In genomic region chr14:69137456-69138188, GRCh38 we compare ENCODE assay signal across 13 cellular contexts. TPM values are rescaled to one million over a fixed set of nuclear protein-coding genes. Genes with fewer than 3 reads are reported as not detected.
DNase-seq lines count a peak whose midpoint lies in the region; ATAC-seq, FAIRE-seq and TF ChIP-seq lines count a peak whose summit lies in the region.
"Had no signal": no experiment of that assay in that cellular context is flagged by ENCODE, and none has a peak within 500 bp of the region (broad histone marks: within the 10 kb centered on the region; RNA-seq: fewer than 3 reads in every experiment).

No MANE protein-coding gene starts in this region.

- H3K27ac ChIP-seq in SK-N-SH (ENCODE audit: low read depth in 2 of 2, low read length in 1 of 2) (peak overlapping the region in 1 of 2 experiments; percentile 59; a peak in 2 of 4 replicates), esophagus (ENCODE audit: low read depth in 2 of 2, low read length in 1 of 2) (peak overlapping the region; percentile 68 to 75)

- no peak for TF ChIP-seq RAD21 in SK-N-SH (IDR thresholded peaks at IDR 0.05; ENCODE audit: low read length)

- no peak overlapping the region; the same call in 1 of the 2 replicates for H3K4me2 ChIP-seq in SK-N-SH

- H3K4me3 ChIP-seq in SK-N-SH (ENCODE audit: low read depth in 2 of 2, low read length in 1 of 2) (no peak overlapping the region), esophagus (ENCODE audit: low read depth in 1 of 2, low read length in 2 of 2) (no peak overlapping the region)

- 74% methylated on average over 2 of the region's 2 CpGs for WGBS in SK-N-SH (ENCODE audit: low lambda C conversion rate)
- 56 to 61% methylated on average over 2 of the region's 2 CpGs for WGBS in esophagus, 2 donors

- ATAC-seq in SK-N-SH treated with all-trans-retinoic acid at 6 μM for 48 hours (peak; percentile 54), omental fat pad (ENCODE audit: low FRiP score) (peak; percentile 63), HG03280 (IDR thresholded peaks at IDR 0.05; ENCODE audit: unreplicated experiment) (no peak), GM18870 (IDR thresholded peaks at IDR 0.05; ENCODE audit: unreplicated experiment) (no peak)

- TF ChIP-seq EP300 in SK-N-SH (IDR thresholded peaks at IDR 0.05; ENCODE audit: borderline replicate concordance in 1 of 2, low read depth in 1 of 2, low read length in 1 of 2), result no peak

- no peak overlapping the region for H2AFZ ChIP-seq in SK-N-SH (ENCODE audit: low read depth)

- H3K9ac ChIP-seq in SK-N-SH, result no peak overlapping the region

- no peak for TF ChIP-seq CTCF in SK-N-SH (IDR thresholded peaks at IDR 0.05)
- TF ChIP-seq CTCF in omental fat pad (IDR thresholded peaks at IDR 0.05), result no peak

- H3K79me2 ChIP-seq in SK-N-SH (ENCODE audit: insufficient read depth), result peaks cover 84% of the 10 kb centered on the region

- no peaks in the 10 kb centered on the region for H3K9me2 ChIP-seq in SK-N-SH

- POLR2A ChIA-PET in SK-N-SH (lab: Yijun Ruan, JAX), result no interaction called here

- H4K20me1 ChIP-seq in SK-N-SH (ENCODE audit: insufficient read depth), result peaks cover 27% of the 10 kb centered on the region

- FAIRE-seq in HTR-8/SVneo (lab: Jason Lieb, UNC), result peak; percentile 16

- no peaks in the 10 kb centered on the region for H3K9me3 ChIP-seq in SK-N-SH
- no peaks in the 10 kb centered on the region for H3K9me3 ChIP-seq in esophagus (ENCODE audit: control insufficient read depth in 2 of 2, insufficient read depth in 1 of 2, low read depth in 1 of 2, low read length in 1 of 2)

- no peak for DNase-seq in SK-N-SH
- DNase-seq in HTR-8/SVneo (ENCODE audit: insufficient read length, low spot score), result no peak
- no peak for DNase-seq in omental fat pad (ENCODE audit: low spot score)
- no peak for DNase-seq in NCI-H2081 (lab: John Stamatoyannopoulos, UW)
- DNase-seq: 8988T, DMS79 treated with DMSO at 0.1 percent for 48 hours, NCI-H82, substantia nigra, T-helper 1 cell had no signal

- H3K4me1 ChIP-seq in SK-N-SH (ENCODE audit: control insufficient read depth in 1 of 2, insufficient read depth in 2 of 2, low read depth in 1 of 2, low read length in 1 of 2) (peaks cover 16 to 28% of the 10 kb centered on the region in 2 experiments; a peak in 3 of 4 replicates), esophagus (ENCODE audit: control insufficient read depth in 2 of 2, insufficient read depth in 2 of 2, low read length in 1 of 2) (peaks cover 2 to 5% of the 10 kb centered on the region in 2 donors)

- H3K27me3 ChIP-seq in SK-N-SH (ENCODE audit: insufficient read depth) (no peaks in the 10 kb centered on the region), esophagus (ENCODE audit: control insufficient read depth in 1 of 2, insufficient read depth in 2 of 2, low read length in 2 of 2) (no peaks in the 10 kb centered on the region)

- CTCF ChIA-PET in SK-N-SH (lab: Yijun Ruan, JAX), result interaction anchor here (10.6 kb wide), 1 partner anchor 14 kb away, joined by 66 read pairs; the partner anchor contains the start of gene DCAF5

- H3K36me3 ChIP-seq in SK-N-SH (replicated peaks in 1 of 2; ENCODE audit: control insufficient read depth in 1 of 2, insufficient read depth in 2 of 2, low read length in 1 of 2) (peaks cover 2 to 5% of the 10 kb centered on the region in 2 experiments), esophagus (ENCODE audit: control insufficient read depth in 2 of 2, insufficient read depth in 2 of 2, low read length in 1 of 2) (no peaks in the 10 kb centered on the region)

- peaks cover 26% of the 10 kb centered on the region for H3F3A ChIP-seq in SK-N-SH (replicated peaks; ENCODE audit: insufficient read depth)

TF ChIP-seq in SK-N-SH treated with all-trans-retinoic acid at 6 μM for 48 hours, 23 proteins besides CTCF, POLR2A, EP300 and RAD21:
- TF ChIP-seq PPARA (CRISPR knock-in tag; IDR thresholded peaks at IDR 0.05; ENCODE audit: borderline replicate concordance), result no peak

TF ChIP-seq in SK-N-SH, 30 proteins besides CTCF, POLR2A, EP300 and RAD21:
- TF ChIP-seq NFIC (IDR thresholded peaks at IDR 0.05; ENCODE audit: borderline replicate concordance) (no peak), RXRA (IDR thresholded peaks at IDR 0.05; ENCODE audit: borderline replicate concordance, low read depth) (no peak), ELF1 (IDR thresholded peaks at IDR 0.05) (no peak), EZH2phosphoT487 (IDR thresholded peaks at IDR 0.05; ENCODE audit: borderline replicate concordance, low read depth) (no peak), RFX5 (IDR thresholded peaks at IDR 0.05; ENCODE audit: low read length) (no peak), SMC3 (IDR thresholded peaks at IDR 0.05; ENCODE audit: low read depth, low read length) (no peak), TAF1 (IDR thresholded peaks at IDR 0.05; ENCODE audit: borderline replicate concordance, low read depth, low read length) (no peak), SIN3A (IDR thresholded peaks at IDR 0.05; ENCODE audit: borderline replicate concordance, low read depth, low read length) (no peak), GATA2 (CRISPR knock-in tag; IDR thresholded peaks at IDR 0.05) (no peak), ZBTB33 (IDR thresholded peaks at IDR 0.05; ENCODE audit: borderline replicate concordance, low read depth) (no peak), FOSL2 (IDR thresholded peaks at IDR 0.05; ENCODE audit: borderline replicate concordance, low read depth) (no peak), TEAD4 (IDR thresholded peaks at IDR 0.05; ENCODE audit: borderline replicate concordance, insufficient read depth) (no peak)

RNA-seq across cellular contexts. Expression of gene DCAF5, which starts 15.3 kb away (rescaled TPM):
- polyA plus RNA-seq in SK-N-SH (2012; rRNA removed) (26.7 and 29.2 TPM in 2 replicates), esophagus (10 to 100 TPM; 21.8 to 26.9 TPM)
- polyA plus RNA-seq in SK-N-SH (2012; cell fraction: cytosol; rRNA removed), result 12.2 and 17.4 TPM in 2 replicates
- 92.7 and 97.2 TPM in 2 replicates for polyA plus RNA-seq in SK-N-SH (2012; cell fraction: nucleus; rRNA removed)
- total RNA-seq in omental fat pad, result 10 to 100 TPM; 30.4 to 58.1 (median 38.0) TPM

RNA-seq across cellular contexts. Expression of gene EXD2, which starts 53.7 kb away (rescaled TPM):
- 15.1 and 20.1 TPM in 2 replicates for polyA plus RNA-seq in SK-N-SH (2012; rRNA removed)
- polyA plus RNA-seq in SK-N-SH (2012; cell fraction: cytosol; rRNA removed), result 15.1 and 16.6 TPM in 2 replicates
- 11.0 and 22.3 TPM in 2 replicates for polyA plus RNA-seq in SK-N-SH (2012; cell fraction: nucleus; rRNA removed)
- polyA plus RNA-seq in esophagus, result 10 to 100 TPM; 10.9 to 12.1 TPM
- 10 to 100 TPM; 15.4 to 27.0 (median 17.3) TPM for total RNA-seq in omental fat pad

Comparison
In these comparisons a context has a peak if more than half of its experiments do, and no peak if none do; other contexts are left out.
1. ATAC-seq: peak in SK-N-SH treated with all-trans-retinoic acid at 6 μM for 48 hours (single experiment) and omental fat pad (single experiment); none in HG03280 (single experiment) and GM18870 (single experiment).